In genomic region chr11:80779907-80780615, GRCh38 we compare ENCODE assay signal across 1 cellular context.
TF ChIP-seq lines count a peak whose summit lies in the region.

No MANE protein-coding gene starts in this region.

TF ChIP-seq in GM23338, 12 proteins besides CTCF, POLR2A, EP300 and RAD21 (continued from another document):
- TF ChIP-seq, protein P1, sequence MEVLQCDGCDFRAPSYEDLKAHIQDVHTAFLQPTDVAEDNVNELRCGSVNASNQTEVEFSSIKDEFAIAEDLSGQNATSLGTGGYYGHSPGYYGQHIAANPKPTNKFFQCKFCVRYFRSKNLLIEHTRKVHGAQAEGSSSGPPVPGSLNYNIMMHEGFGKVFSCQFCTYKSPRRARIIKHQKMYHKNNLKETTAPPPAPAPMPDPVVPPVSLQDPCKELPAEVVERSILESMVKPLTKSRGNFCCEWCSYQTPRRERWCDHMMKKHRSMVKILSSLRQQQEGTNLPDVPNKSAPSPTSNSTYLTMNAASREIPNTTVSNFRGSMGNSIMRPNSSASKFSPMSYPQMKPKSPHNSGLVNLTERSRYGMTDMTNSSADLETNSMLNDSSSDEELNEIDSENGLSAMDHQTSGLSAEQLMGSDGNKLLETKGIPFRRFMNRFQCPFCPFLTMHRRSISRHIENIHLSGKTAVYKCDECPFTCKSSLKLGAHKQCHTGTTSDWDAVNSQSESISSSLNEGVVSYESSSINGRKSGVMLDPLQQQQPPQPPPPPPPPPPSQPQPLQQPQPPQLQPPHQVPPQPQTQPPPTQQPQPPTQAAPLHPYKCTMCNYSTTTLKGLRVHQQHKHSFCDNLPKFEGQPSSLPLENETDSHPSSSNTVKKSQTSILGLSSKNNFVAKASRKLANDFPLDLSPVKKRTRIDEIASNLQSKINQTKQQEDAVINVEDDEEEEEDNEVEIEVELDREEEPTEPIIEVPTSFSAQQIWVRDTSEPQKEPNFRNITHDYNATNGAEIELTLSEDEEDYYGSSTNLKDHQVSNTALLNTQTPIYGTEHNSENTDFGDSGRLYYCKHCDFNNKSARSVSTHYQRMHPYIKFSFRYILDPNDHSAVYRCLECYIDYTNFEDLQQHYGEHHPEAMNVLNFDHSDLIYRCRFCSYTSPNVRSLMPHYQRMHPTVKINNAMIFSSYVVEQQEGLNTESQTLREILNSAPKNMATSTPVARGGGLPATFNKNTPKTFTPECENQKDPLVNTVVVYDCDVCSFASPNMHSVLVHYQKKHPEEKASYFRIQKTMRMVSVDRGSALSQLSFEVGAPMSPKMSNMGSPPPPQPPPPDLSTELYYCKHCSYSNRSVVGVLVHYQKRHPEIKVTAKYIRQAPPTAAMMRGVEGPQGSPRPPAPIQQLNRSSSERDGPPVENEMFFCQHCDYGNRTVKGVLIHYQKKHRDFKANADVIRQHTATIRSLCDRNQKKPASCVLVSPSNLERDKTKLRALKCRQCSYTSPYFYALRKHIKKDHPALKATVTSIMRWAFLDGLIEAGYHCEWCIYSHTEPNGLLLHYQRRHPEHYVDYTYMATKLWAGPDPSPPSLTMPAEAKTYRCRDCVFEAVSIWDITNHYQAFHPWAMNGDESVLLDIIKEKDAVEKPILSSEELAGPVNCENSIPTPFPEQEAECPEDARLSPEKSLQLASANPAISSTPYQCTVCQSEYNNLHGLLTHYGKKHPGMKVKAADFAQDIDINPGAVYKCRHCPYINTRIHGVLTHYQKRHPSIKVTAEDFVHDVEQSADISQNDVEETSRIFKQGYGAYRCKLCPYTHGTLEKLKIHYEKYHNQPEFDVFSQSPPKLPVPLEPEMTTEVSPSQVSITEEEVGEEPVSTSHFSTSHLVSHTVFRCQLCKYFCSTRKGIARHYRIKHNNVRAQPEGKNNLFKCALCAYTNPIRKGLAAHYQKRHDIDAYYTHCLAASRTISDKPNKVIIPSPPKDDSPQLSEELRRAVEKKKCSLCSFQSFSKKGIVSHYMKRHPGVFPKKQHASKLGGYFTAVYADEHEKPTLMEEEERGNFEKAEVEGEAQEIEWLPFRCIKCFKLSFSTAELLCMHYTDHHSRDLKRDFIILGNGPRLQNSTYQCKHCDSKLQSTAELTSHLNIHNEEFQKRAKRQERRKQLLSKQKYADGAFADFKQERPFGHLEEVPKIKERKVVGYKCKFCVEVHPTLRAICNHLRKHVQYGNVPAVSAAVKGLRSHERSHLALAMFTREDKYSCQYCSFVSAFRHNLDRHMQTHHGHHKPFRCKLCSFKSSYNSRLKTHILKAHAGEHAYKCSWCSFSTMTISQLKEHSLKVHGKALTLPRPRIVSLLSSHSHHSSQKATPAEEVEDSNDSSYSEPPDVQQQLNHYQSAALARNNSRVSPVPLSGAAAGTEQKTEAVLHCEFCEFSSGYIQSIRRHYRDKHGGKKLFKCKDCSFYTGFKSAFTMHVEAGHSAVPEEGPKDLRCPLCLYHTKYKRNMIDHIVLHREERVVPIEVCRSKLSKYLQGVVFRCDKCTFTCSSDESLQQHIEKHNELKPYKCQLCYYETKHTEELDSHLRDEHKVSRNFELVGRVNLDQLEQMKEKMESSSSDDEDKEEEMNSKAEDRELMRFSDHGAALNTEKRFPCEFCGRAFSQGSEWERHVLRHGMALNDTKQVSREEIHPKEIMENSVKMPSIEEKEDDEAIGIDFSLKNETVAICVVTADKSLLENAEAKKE (CRISPR knock-in tag; IDR thresholded peaks at IDR 0.05), result no peak
- TF ChIP-seq CREB1 (CRISPR knock-in tag; IDR thresholded peaks at IDR 0.05; ENCODE audit: low read depth) (no peak), NANOG (IDR thresholded peaks at IDR 0.05; ENCODE audit: borderline replicate concordance) (no peak), POLR2AphosphoS5 (IDR thresholded peaks at IDR 0.05; ENCODE audit: low read depth) (no peak), ZNF331 (CRISPR knock-in tag; IDR thresholded peaks at IDR 0.05; ENCODE audit: low read depth) (no peak), ZNF114 (CRISPR knock-in tag; IDR thresholded peaks at IDR 0.05) (no peak), EZH2phosphoT487 (IDR thresholded peaks at IDR 0.05; ENCODE audit: unreplicated experiment) (no peak)
- TF ChIP-seq, protein P2, sequence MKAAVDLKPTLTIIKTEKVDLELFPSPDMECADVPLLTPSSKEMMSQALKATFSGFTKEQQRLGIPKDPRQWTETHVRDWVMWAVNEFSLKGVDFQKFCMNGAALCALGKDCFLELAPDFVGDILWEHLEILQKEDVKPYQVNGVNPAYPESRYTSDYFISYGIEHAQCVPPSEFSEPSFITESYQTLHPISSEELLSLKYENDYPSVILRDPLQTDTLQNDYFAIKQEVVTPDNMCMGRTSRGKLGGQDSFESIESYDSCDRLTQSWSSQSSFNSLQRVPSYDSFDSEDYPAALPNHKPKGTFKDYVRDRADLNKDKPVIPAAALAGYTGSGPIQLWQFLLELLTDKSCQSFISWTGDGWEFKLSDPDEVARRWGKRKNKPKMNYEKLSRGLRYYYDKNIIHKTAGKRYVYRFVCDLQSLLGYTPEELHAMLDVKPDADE (IDR thresholded peaks at IDR 0.05), result no peak
